8 cellular contexts compared by ENCODE assay signal in genomic region chr3:28349397-28350000, GRCh38. TPM values are rescaled to one million over a fixed set of nuclear protein-coding genes. Genes with fewer than 3 reads are reported as not detected.
DNase-seq lines count a peak whose midpoint lies in the region; ATAC-seq and TF ChIP-seq lines count a peak whose summit lies in the region.

No MANE protein-coding gene starts in this region.

- H3K9me3 ChIP-seq in CD4-positive, alpha-beta T cell (ENCODE audit: control insufficient read depth, low read length): peaks cover 10% of the 10 kb centered on the region
- H3K9me3 ChIP-seq in OCI-LY7 (ENCODE audit: low read length): no peaks in the 10 kb centered on the region

- H3K36me3 ChIP-seq in GM23338 (ENCODE audit: insufficient read depth) (no peaks in the 10 kb centered on the region), OCI-LY7 (ENCODE audit: insufficient read depth, low read length) (peaks cover 7% of the 10 kb centered on the region; the same call in 1 of the 2 replicates)

- CTCF ChIA-PET in CD4-positive, alpha-beta T cell (lab: Charles Lee): interaction anchor here (0.5 to 2.1 kb wide), 9 partner anchors 10 to 980 kb away, joined by 3 to 7 read pairs (median 3); partner anchors contain the start of genes CMC1 and NEK10
- CTCF ChIA-PET in OCI-LY7 (lab: Charles Lee; ENCODE audit: unreplicated experiment): no interaction called here

- peaks cover 55% of the 10 kb centered on the region for H3K4me1 Mint-ChIP-seq in CD4-positive, alpha-beta T cell (ENCODE audit: low read depth)
- H3K4me1 Mint-ChIP-seq in GM23338 (peaks cover 15% of the 10 kb centered on the region), endothelial cell (ENCODE audit: unreplicated experiment) (peaks cover 19% of the 10 kb centered on the region), neural crest cell (peaks cover 47% of the 10 kb centered on the region)

- H3K4me2 ChIP-seq in GM23338 (peak overlapping the region; percentile 96), OCI-LY7 (ENCODE audit: low read length) (peak overlapping the region; percentile 87)

- POLR2A ChIA-PET in CD4-positive, alpha-beta T cell (lab: Charles Lee): interaction anchor here (0.6 to 2.8 kb wide), 15 partner anchors 8 to 865 kb away, joined by 3 to 28 read pairs (median 7); partner anchors contain the start of genes CMC1 and SLC4A7
- POLR2A ChIA-PET in OCI-LY7 (lab: Charles Lee): interaction anchor here (0.6 to 4.1 kb wide), 8 partner anchors 11 to 344 kb away, joined by 3 to 15 read pairs (median 4); no protein-coding TSS in a partner anchor

- no peak for TF ChIP-seq CTCF in CD4-positive, alpha-beta T cell (IDR thresholded peaks at IDR 0.05)
- peak in 1 of 2 experiments; percentile 30; a peak in 2 of 4 replicates for TF ChIP-seq CTCF in GM23338 (conservative IDR thresholded peaks at IDR 0.05; ENCODE audit: low read depth in 2 of 2)
- no peak; the same call in 1 of the 2 replicates for TF ChIP-seq CTCF in OCI-LY7 (conservative IDR thresholded peaks at IDR 0.05; ENCODE audit: low read length)
- TF ChIP-seq CTCF in endothelial cell (IDR thresholded peaks at IDR 0.05; ENCODE audit: unreplicated experiment): no peak
- no peak for TF ChIP-seq CTCF in neural crest cell (conservative IDR thresholded peaks at IDR 0.05)

- intact Hi-C loops in CD4-positive, alpha-beta T cell (cut with DNase I, micrococcal nuclease): loop anchor here (2.0 to 10.0 kb wide), 4 partner anchors 109 to 985 kb away; partner anchors contain the start of genes SLC4A7 (in 2 of the 2), CMC1 (in 1 of the 2) and NEK10 (in 1 of the 2)
- intact Hi-C loops in OCI-LY7 (cut with micrococcal nuclease; ENCODE audit: unreplicated experiment): loop anchor here (2.0 to 10.0 kb wide), 2 partner anchors 109 to 865 kb away; partner anchors contain the start of genes CMC1 and SLC4A7

- no peaks in the 10 kb centered on the region for H3K27me3 ChIP-seq in CD4-positive, alpha-beta T cell (ENCODE audit: control insufficient read depth, insufficient read depth, low read length)
- no peaks in the 10 kb centered on the region for H3K27me3 ChIP-seq in GM23338 (ENCODE audit: insufficient read depth)

- H3K27ac ChIP-seq in CD4-positive, alpha-beta T cell (ENCODE audit: low read depth, low read length): peak overlapping the region; percentile 91
- peak overlapping the region; percentile 98; the same call in 1 of the 2 replicates for H3K27ac ChIP-seq in GM23338 (ENCODE audit: low read depth)
- H3K27ac ChIP-seq in OCI-LY7 (ENCODE audit: low read depth, low read length, poor library complexity, severe bottlenecking): peak overlapping the region; percentile 56

- ATAC-seq in CD4-positive, alpha-beta T cell (ENCODE audit: poor library complexity): peak; percentile 44
- ATAC-seq in GM23338: no peak
- ATAC-seq in HG03521 (IDR thresholded peaks at IDR 0.05; ENCODE audit: unreplicated experiment): no peak

- H3K9me2 ChIP-seq in GM23338 (ENCODE audit: insufficient read depth): no peaks in the 10 kb centered on the region
- H3K9me2 ChIP-seq in OCI-LY7 (ENCODE audit: insufficient read depth, low read length): no peaks in the 10 kb centered on the region; the same call in 1 of the 2 replicates

- H4K20me1 ChIP-seq in GM23338 (replicated peaks; ENCODE audit: insufficient read depth) (no peaks in the 10 kb centered on the region; the same call in 1 of the 2 replicates), OCI-LY7 (ENCODE audit: insufficient read depth, low read length) (0 out of 2 replicates have a peak, but pooled peaks cover 20% of the 10 kb centered on the region)

- H2AFZ ChIP-seq in GM23338: peak overlapping the region; percentile 84
- peak overlapping the region; percentile 92 for H2AFZ ChIP-seq in OCI-LY7 (ENCODE audit: low read length)

- H3K36me3 Mint-ChIP-seq in CD4-positive, alpha-beta T cell (ENCODE audit: low read depth): peaks cover 56% of the 10 kb centered on the region
- H3K36me3 Mint-ChIP-seq in GM23338 (ENCODE audit: low read depth) (peaks cover 20% of the 10 kb centered on the region), endothelial cell (ENCODE audit: low read depth, unreplicated experiment) (peaks cover 8% of the 10 kb centered on the region), neural crest cell (ENCODE audit: low read depth) (peaks cover 21% of the 10 kb centered on the region)

- H3K4me1 ChIP-seq in GM23338 (ENCODE audit: insufficient read depth) (no peaks in the 10 kb centered on the region), OCI-LY7 (ENCODE audit: insufficient read depth, low read length, poor library complexity, severe bottlenecking) (peaks cover 31% of the 10 kb centered on the region)

- H3K9me3 Mint-ChIP-seq in CD4-positive, alpha-beta T cell: peaks cover 5% of the 10 kb centered on the region
- H3K9me3 Mint-ChIP-seq in GM23338 (peaks cover 9% of the 10 kb centered on the region), endothelial cell (ENCODE audit: unreplicated experiment) (no peaks in the 10 kb centered on the region), neural crest cell (peaks cover 7% of the 10 kb centered on the region)

- peak overlapping the region; percentile 100 for H3K4me3 Mint-ChIP-seq in CD4-positive, alpha-beta T cell
- H3K4me3 Mint-ChIP-seq in GM23338: peak overlapping the region; percentile 92
- peak overlapping the region; percentile 97 for H3K4me3 Mint-ChIP-seq in endothelial cell (ENCODE audit: unreplicated experiment)
- H3K4me3 Mint-ChIP-seq in neural crest cell: peak overlapping the region; percentile 97

- H3K4me3 ChIP-seq in GM23338 (peak overlapping the region; percentile 93), OCI-LY7 (ENCODE audit: low read depth, low read length, poor library complexity, severe bottlenecking) (peak overlapping the region; percentile 90)

- no peaks in the 10 kb centered on the region for H3K27me3 Mint-ChIP-seq in CD4-positive, alpha-beta T cell
- H3K27me3 Mint-ChIP-seq in GM23338 (ENCODE audit: insufficient read depth, low read depth, poor library complexity) (peaks cover 8% of the 10 kb centered on the region), endothelial cell (ENCODE audit: unreplicated experiment) (peaks cover 4% of the 10 kb centered on the region), neural crest cell (ENCODE audit: low read depth) (no peaks in the 10 kb centered on the region)

- BruUV-seq in OCI-LY7 (replicated peaks; lab: Mats Ljungman, UMichigan): no TSS peak

- no peaks in the 10 kb centered on the region; the same call in 1 of the 2 replicates for H3F3A ChIP-seq in GM23338 (replicated peaks; ENCODE audit: low read depth)

- H3K27ac Mint-ChIP-seq in CD4-positive, alpha-beta T cell: peak overlapping the region; percentile 99
- peak overlapping the region; percentile 93 for H3K27ac Mint-ChIP-seq in GM23338
- H3K27ac Mint-ChIP-seq in endothelial cell (ENCODE audit: unreplicated experiment): peak overlapping the region; percentile 99
- H3K27ac Mint-ChIP-seq in neural crest cell (ENCODE audit: unreplicated experiment): peak overlapping the region; percentile 99

- no peak for DNase-seq in CD4-positive, alpha-beta T cell
- DNase-seq in GM23338 (ENCODE audit: low spot score) (no peak), OCI-LY7 (ENCODE audit: low spot score) (no peak), endothelial cell (ENCODE audit: low spot score) (no peak), neural crest cell (ENCODE audit: low read depth, low spot score) (no peak), NCI-H1092 treated with DMSO at 0.1 percent for 48 hours (lab: John Stamatoyannopoulos, UW) (no peak)
- DNase-seq in activated CD4-positive, alpha-beta T cell treated with anti-CD3 and anti-CD28 coated beads for 48 hours: no peak

- H3K79me2 ChIP-seq in GM23338 (replicated peaks; ENCODE audit: insufficient read depth) (peaks cover 30% of the 10 kb centered on the region), OCI-LY7 (ENCODE audit: insufficient read depth, low read depth, low read length) (peaks cover 56% of the 10 kb centered on the region; the same call in 1 of the 2 replicates)

TF ChIP-seq in GM23338, 12 proteins besides CTCF, POLR2A, EP300 and RAD21 (continues in another document):
- TF ChIP-seq CREB1 (CRISPR knock-in tag; IDR thresholded peaks at IDR 0.05; ENCODE audit: low read depth) (no peak), POLR2AphosphoS5 (IDR thresholded peaks at IDR 0.05; ENCODE audit: low read depth) (no peak), REST (IDR thresholded peaks at IDR 0.05; ENCODE audit: unreplicated experiment) (no peak)

RNA-seq across cellular contexts. Expression of gene AZI2, which starts 0.9 kb away (rescaled TPM):
- total RNA-seq in CD4-positive, alpha-beta T cell: 10 to 100 TPM; 27.4 to 31.5 TPM
- 18.6 and 24.5 TPM in 2 replicates for total RNA-seq in GM23338 (2014; rRNA removed; shearing (Covaris generic))
- 27.9 and 28.6 TPM in 2 replicates for polyA plus RNA-seq in GM23338 (2016; fragmentation: Nextera tagmentation; extraction: Ambion mirVana)
- 16.1 and 16.4 TPM in 2 replicates for total RNA-seq in OCI-LY7 (2014; rRNA removed; shearing (Covaris generic))
- total RNA-seq in OCI-LY7 (2022) (41.5 and 45.0 TPM in 2 replicates), endothelial cell (ENCODE audit: unreplicated experiment) (50.2 TPM), neural crest cell (61.0 and 65.4 TPM in 2 replicates)

RNA-seq across cellular contexts. Expression of gene ZCWPW2, which starts 1.0 kb away (rescaled TPM):
- under 1 TPM; 0.27 to 0.28 TPM for total RNA-seq in CD4-positive, alpha-beta T cell
- not detected in 2 replicates for total RNA-seq in GM23338 (2014; rRNA removed; shearing (Covaris generic))
- 0.55 and 0.78 TPM in 2 replicates for polyA plus RNA-seq in GM23338 (2016; fragmentation: Nextera tagmentation; extraction: Ambion mirVana)
- total RNA-seq in OCI-LY7 (2014; rRNA removed; shearing (Covaris generic)): not detected in 2 replicates
- total RNA-seq in OCI-LY7 (2022) (0.31 and 0.32 TPM in 2 replicates), endothelial cell (ENCODE audit: unreplicated experiment) (0.80 TPM), neural crest cell (0.30 TPM in 1 of 2 replicates, not detected in the other)
